ENCODE assay signal across 17 cellular contexts in the genomic region with DNA sequence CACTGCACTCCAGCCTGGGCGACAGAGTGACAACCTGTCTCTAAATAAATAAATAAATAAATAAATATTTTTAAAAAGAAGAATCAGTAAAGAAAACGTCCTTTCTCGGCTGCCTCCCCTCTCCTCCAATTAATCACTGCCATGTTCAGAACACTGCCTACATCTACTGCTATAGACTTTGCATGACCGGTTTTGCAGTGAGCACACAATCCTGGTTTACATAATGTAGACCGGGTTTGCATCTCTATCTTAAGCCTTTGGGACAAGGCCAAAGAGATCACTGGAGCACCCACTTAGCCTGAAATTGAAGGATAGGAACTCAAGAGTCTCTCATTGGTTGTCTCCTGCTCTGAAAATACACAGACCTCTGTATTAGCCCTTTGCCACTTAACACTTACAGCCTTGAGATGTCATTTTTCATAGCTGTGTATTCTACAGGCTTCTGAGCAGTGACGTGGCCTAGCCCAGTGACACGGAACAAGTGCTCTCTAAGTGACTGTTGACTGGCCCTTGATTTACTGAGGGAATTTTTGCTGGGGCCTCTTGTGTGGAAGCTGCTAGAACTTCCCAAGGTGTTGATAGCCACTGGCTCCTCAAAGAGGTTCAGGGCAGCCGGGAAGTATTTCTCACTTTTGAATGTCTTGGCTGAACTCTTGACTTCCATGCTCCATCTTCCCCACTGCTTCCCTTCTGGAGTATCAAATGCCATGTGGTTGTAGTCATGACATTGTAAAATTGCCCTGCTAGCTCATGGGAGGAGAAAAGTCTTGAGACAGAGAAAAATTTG. TPM values are rescaled to one million over a fixed set of nuclear protein-coding genes. Genes with fewer than 3 reads are reported as not detected.
DNase-seq lines count a peak whose midpoint lies in the region; ATAC-seq and TF ChIP-seq lines count a peak whose summit lies in the region.
"Had no signal": no experiment of that assay in that cellular context is flagged by ENCODE, and none has a peak within 500 bp of the region (broad histone marks: within the 10 kb centered on the region; RNA-seq: fewer than 3 reads in every experiment).

No MANE protein-coding gene starts in this region.

- intact Hi-C loops in lower lobe of right lung (cut with DNase I) = no loop called here

- ATAC-seq in lower lobe of right lung = peak; percentile 97
- ATAC-seq in activated CD8-positive, alpha-beta memory T cell treated with anti-CD3 and anti-CD28 coated beads, Interleukin-2, amount 10 ng/mL, durations not matched to agents 7 days and 5 days = no peak
- ATAC-seq: foreskin keratinocyte had no signal

- no peaks in the 10 kb centered on the region for H3K4me1 Mint-ChIP-seq in activated CD8-positive, alpha-beta memory T cell treated with anti-CD3 and anti-CD28 coated beads, Interleukin-2, amount 10 ng/mL, durations not matched to agents 7 days and 5 days

- CTCF ChIA-PET in BJ (lab: Yijun Ruan, JAX) = interaction anchor here (0.8 to 3.5 kb wide), 6 partner anchors 9 to 111 kb away, joined by 3 to 17 read pairs (median 4); a partner anchor contains a TSS
- CTCF ChIA-PET in activated CD8-positive, alpha-beta memory T cell treated with anti-CD3 and anti-CD28 coated beads, Interleukin-2, amount 10 ng/mL, durations not matched to agents 7 days and 5 days (lab: Charles Lee) = no interaction called here

- H3K36me3 ChIP-seq in BJ (ENCODE audit: control insufficient read depth, insufficient read depth, low read length) (no peaks in the 10 kb centered on the region), lower lobe of right lung (no peaks in the 10 kb centered on the region), MG63 (no peaks in the 10 kb centered on the region; the same call in none of the 2 replicates)
- H3K36me3 ChIP-seq: BLaER1 treated with 17β-estradiol and CSF1 and Interleukin-3, amounts not matched to agents 10 nM and 100 nM had no signal

- H3K9me3 Mint-ChIP-seq in activated CD8-positive, alpha-beta memory T cell treated with anti-CD3 and anti-CD28 coated beads, Interleukin-2, amount 10 ng/mL, durations not matched to agents 7 days and 5 days (ENCODE audit: low read depth) = no peaks in the 10 kb centered on the region
- H3K9me3 Mint-ChIP-seq: T-helper 2 cell treated with Interferon-gamma antibody and Interleukin-4, amounts not matched to agents 5 μg/mL and 100 μg/mL, for 36 hours had no signal

- H3K4me1 ChIP-seq in lower lobe of right lung = peaks cover 15% of the 10 kb centered on the region
- H3K4me1 ChIP-seq: BLaER1 treated with 17β-estradiol and CSF1 and Interleukin-3, amounts not matched to agents 10 nM and 100 nM had no signal

- H3K9me3 ChIP-seq in lower lobe of right lung (no peaks in the 10 kb centered on the region), MG63 (peaks cover 13% of the 10 kb centered on the region)

- POLR2A ChIA-PET in BJ (lab: Charles Lee) = interaction anchor here (0.6 kb wide), 1 partner anchor 952 kb away, joined by 3 read pairs; no protein-coding TSS in a partner anchor

- H3K36me3 Mint-ChIP-seq in activated CD8-positive, alpha-beta memory T cell treated with anti-CD3 and anti-CD28 coated beads, Interleukin-2, amount 10 ng/mL, durations not matched to agents 7 days and 5 days = no peaks in the 10 kb centered on the region

- DNase-seq in BJ (ENCODE audit: low read depth) (peak; percentile 60), NCI-H1048 (lab: John Stamatoyannopoulos, UW) (peak; percentile 12), cardiac fibroblast (ENCODE audit: low read depth in 2 of 2) (peak; percentile 53 to 64), lower lobe of right lung (peak; percentile 69), DMS 273 (lab: John Stamatoyannopoulos, UW; ENCODE audit: unreplicated experiment) (no peak), NCI-H146 (lab: John Stamatoyannopoulos, UW) (no peak), MG63 (no peak)
- DNase-seq in activated CD8-positive, alpha-beta memory T cell treated with anti-CD3 and anti-CD28 coated beads, Interleukin-2, amount 10 ng/mL, durations not matched to agents 7 days and 5 days = no peak
- DNase-seq: activated CD4-positive, alpha-beta T cell treated with anti-CD3 and anti-CD28 coated beads for 4 hours; activated T-cell treated with anti-CD3 and anti-CD28 coated beads, Interleukin-2, amount 50 U/mL, for 48 hours; dorsolateral prefrontal cortex; foreskin keratinocyte; NCI-H1092 treated with DMSO at 0.1 percent for 48 hours; NCI-H526 treated with DMSO at 0.1 percent for 48 hours; stimulated activated CD4-positive, alpha-beta T cell treated with anti-CD3 and anti-CD28 coated beads, Interleukin-2, amount 100 ng/mL, for 24 hours had no signal

- no peak overlapping the region for H3K27ac Mint-ChIP-seq in activated CD8-positive, alpha-beta memory T cell treated with anti-CD3 and anti-CD28 coated beads, Interleukin-2, amount 10 ng/mL, durations not matched to agents 7 days and 5 days
- H3K27ac Mint-ChIP-seq: T-helper 2 cell treated with Interferon-gamma antibody and Interleukin-4, amounts not matched to agents 5 μg/mL and 100 μg/mL, for 36 hours had no signal

- peaks cover 6% of the 10 kb centered on the region for H3K27me3 Mint-ChIP-seq in activated CD8-positive, alpha-beta memory T cell treated with anti-CD3 and anti-CD28 coated beads, Interleukin-2, amount 10 ng/mL, durations not matched to agents 7 days and 5 days

- H3K27ac ChIP-seq in lower lobe of right lung = no peak overlapping the region
- H3K27ac ChIP-seq: BLaER1 treated with 17β-estradiol and CSF1 and Interleukin-3, amounts not matched to agents 10 nM and 100 nM; dorsolateral prefrontal cortex; foreskin keratinocyte had no signal

- H3K27me3 ChIP-seq in BJ (ENCODE audit: control insufficient read depth, insufficient read depth, low read length) = no peaks in the 10 kb centered on the region
- H3K27me3 ChIP-seq in lower lobe of right lung (ENCODE audit: low read depth) = no peaks in the 10 kb centered on the region
- no peaks in the 10 kb centered on the region for H3K27me3 ChIP-seq in MG63
- H3K27me3 ChIP-seq: BLaER1 treated with 17β-estradiol and CSF1 and Interleukin-3, amounts not matched to agents 10 nM and 100 nM; foreskin keratinocyte had no signal

- no peak overlapping the region for H3K4me3 Mint-ChIP-seq in activated CD8-positive, alpha-beta memory T cell treated with anti-CD3 and anti-CD28 coated beads, Interleukin-2, amount 10 ng/mL, durations not matched to agents 7 days and 5 days
- H3K4me3 Mint-ChIP-seq: T-helper 2 cell treated with Interferon-gamma antibody and Interleukin-4, amounts not matched to agents 5 μg/mL and 100 μg/mL, for 36 hours had no signal

- H3K4me3 ChIP-seq in BJ (ENCODE audit: low read depth, low read length) (no peak overlapping the region), cardiac fibroblast (replicated peaks in 1 of 2; ENCODE audit: low read depth in 2 of 2, low read length in 2 of 2) (no peak overlapping the region), lower lobe of right lung (no peak overlapping the region), MG63 (no peak overlapping the region)
- H3K4me3 ChIP-seq: BLaER1 treated with 17β-estradiol and CSF1 and Interleukin-3, amounts not matched to agents 10 nM and 100 nM; dorsolateral prefrontal cortex had no signal

- TF ChIP-seq CTCF in BJ (IDR thresholded peaks at IDR 0.05; ENCODE audit: insufficient read depth, low read depth, low read length) (no peak), cardiac fibroblast (IDR thresholded peaks at IDR 0.05; ENCODE audit: low read depth, low read length) (no peak), lower lobe of right lung (IDR thresholded peaks at IDR 0.05) (no peak)

RNA-seq across cellular contexts. Expression of a gene that starts 45.3 kb away (rescaled TPM):
- 35.4 and 51.2 TPM in 2 replicates for polyA plus RNA-seq in BJ (2011; rRNA removed)
- 27.5 and 34.1 TPM in 2 replicates for polyA minus RNA-seq in BJ (2011; rRNA and poly(A)+ RNA removed)
- 14.0 TPM for total RNA-seq in lower lobe of right lung
- total RNA-seq in MG63 (2014; rRNA removed; shearing (Covaris generic); ENCODE audit: low replicate concordance) = 26.3 and 50.0 TPM in 2 replicates
- under 1 TPM in 1 of 2 experiments, not detected in 1; 0.12 TPM for total RNA-seq in activated CD8-positive, alpha-beta memory T cell treated with anti-CD3 and anti-CD28 coated beads, Interleukin-2, amount 10 ng/mL, durations not matched to agents 7 days and 5 days

Comparison
In these comparisons a context has a peak if more than half of its experiments do, and no peak if none do; other contexts are left out.
1. DNase-seq: peak in BJ (single experiment), NCI-H1048 (single experiment), cardiac fibroblast (2 of 2) and lower lobe of right lung (single experiment); none in DMS 273 (single experiment), NCI-H146 (single experiment), MG63 (single experiment) and activated CD8-positive, alpha-beta memory T cell treated with anti-CD3 and anti-CD28 coated beads, Interleukin-2, amount 10 ng/mL, durations not matched to agents 7 days and 5 days (single experiment).
2. RNA of a gene that starts 45.3 kb away (total RNA-seq): 26.3 to 50.0 TPM in MG63 and 14.0 TPM in lower lobe of right lung (single experiment); 0.12 TPM in activated CD8-positive, alpha-beta memory T cell treated with anti-CD3 and anti-CD28 coated beads, Interleukin-2, amount 10 ng/mL, durations not matched to agents 7 days and 5 days; every median in the first group is over 10 times any median in the second.